16 cellular contexts compared by ENCODE assay signal in genomic region chr18:59704146-59704545, GRCh38. TPM values are rescaled to one million over a fixed set of nuclear protein-coding genes. Genes with fewer than 3 reads are reported as not detected.
"Had no signal": no experiment of that assay in that cellular context is flagged by ENCODE, and none has a peak within 500 bp of the region (broad histone marks: within the 10 kb centered on the region; RNA-seq: fewer than 3 reads in every experiment).

No MANE protein-coding gene starts in this region.

- H3K27ac ChIP-seq: dorsolateral prefrontal cortex, epithelial cell of prostate, left lung, spleen had no signal

- H3K4me1 ChIP-seq: left lung, spleen had no signal

- H3K9me3 ChIP-seq: left lung, sigmoid colon, spleen had no signal

- H3K27me3 ChIP-seq: sigmoid colon had no signal

- H3K36me3 ChIP-seq: left lung, sigmoid colon, spleen had no signal

- DNase-seq: activated CD4-positive, alpha-beta T cell treated with anti-CD3 and anti-CD28 coated beads, Interleukin-2, amount 10 ng/mL, durations not matched to agents 24 days and 14 days; activated CD8-positive, alpha-beta T cell treated with anti-CD3 and anti-CD28 coated beads for 36 hours; activated naive CD4-positive, alpha-beta T cell; activated naive CD8-positive, alpha-beta T cell treated with anti-CD3 and anti-CD28 coated beads for 36 hours; activated T-cell treated with anti-CD3 and anti-CD28 coated beads, Interleukin-2, amount 50 U/mL, for 1 hour; amniotic stem cell; caudate nucleus; dorsolateral prefrontal cortex; kidney; left lung; nephron progenitor cell; nucleus accumbens; sigmoid colon; spleen; stimulated activated CD4-positive, alpha-beta T cell treated with anti-CD3 and anti-CD28 coated beads, Interleukin-4, amount 100 ng/mL, for 4 hours had no signal

- H3K4me3 ChIP-seq: dorsolateral prefrontal cortex, left lung, sigmoid colon, spleen had no signal

RNA-seq across cellular contexts. Expression of gene CCBE1, which starts 6.9 kb away (rescaled TPM):
- total RNA-seq: activated CD4-positive, alpha-beta T cell treated with anti-CD3 and anti-CD28 coated beads, Interleukin-2, amount 10 ng/mL, durations not matched to agents 24 days and 14 days; activated CD8-positive, alpha-beta T cell treated with anti-CD3 and anti-CD28 coated beads for 36 hours; activated naive CD8-positive, alpha-beta T cell treated with anti-CD3 and anti-CD28 coated beads for 36 hours had no signal
